8 cellular contexts compared by ENCODE assay signal in the genomic region with DNA sequence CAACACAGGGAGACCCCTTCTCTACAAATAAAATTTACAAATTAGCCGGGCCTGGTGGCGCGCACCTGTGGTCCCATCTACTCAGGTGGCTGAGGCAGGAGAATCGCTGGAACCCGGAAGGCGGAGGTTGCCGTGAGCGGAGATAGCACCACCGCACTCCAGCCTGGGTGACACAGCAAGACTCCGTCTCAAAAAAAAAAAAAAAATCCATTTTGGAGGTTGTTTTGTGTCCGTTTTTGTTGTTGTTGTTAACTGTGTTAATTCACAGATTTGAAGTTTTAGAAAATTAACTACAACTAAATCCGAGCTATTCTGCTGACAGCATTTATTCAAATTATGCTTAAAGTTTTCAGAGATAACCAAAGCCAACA. TPM values are rescaled to one million over a fixed set of nuclear protein-coding genes. Genes with fewer than 3 reads are reported as not detected.
DNase-seq lines count a peak whose midpoint lies in the region; ATAC-seq, FAIRE-seq and TF ChIP-seq lines count a peak whose summit lies in the region.

No MANE protein-coding gene starts in this region.

- H3K27ac ChIP-seq in Karpas-422 (ENCODE audit: low read length), result peak overlapping the region; percentile 90
- H3K27ac ChIP-seq in right atrium auricular region, result peak overlapping the region; percentile 93 to 96
- H3K27ac ChIP-seq in small intestine (ENCODE audit: low read depth in 1 of 2, low read length in 1 of 2), result peak overlapping the region; percentile 97 to 98

- H3K27ac Mint-ChIP-seq in activated T-helper 2 cell treated with anti-CD3 and anti-CD28 coated beads, Interferon-gamma antibody, Interleukin-2, Interleukin-4, amounts not matched to agents 10 μg/mL and 5 μg/mL and 100 μg/mL, durations not matched to agents 14 hours and 24 hours and 36 hours, result peak overlapping the region; percentile 76

- peak overlapping the region; percentile 89 for H3K4me3 Mint-ChIP-seq in activated T-helper 2 cell treated with anti-CD3 and anti-CD28 coated beads, Interferon-gamma antibody, Interleukin-2, Interleukin-4, amounts not matched to agents 10 μg/mL and 5 μg/mL and 100 μg/mL, durations not matched to agents 14 hours and 24 hours and 36 hours (ENCODE audit: low read depth)

- H3K36me3 Mint-ChIP-seq in activated T-helper 2 cell treated with anti-CD3 and anti-CD28 coated beads, Interferon-gamma antibody, Interleukin-2, Interleukin-4, amounts not matched to agents 10 μg/mL and 5 μg/mL and 100 μg/mL, durations not matched to agents 14 hours and 24 hours and 36 hours (ENCODE audit: low read depth), result peaks cover 27% of the 10 kb centered on the region

- H3K27me3 Mint-ChIP-seq in activated T-helper 2 cell treated with anti-CD3 and anti-CD28 coated beads, Interferon-gamma antibody, Interleukin-2, Interleukin-4, amounts not matched to agents 10 μg/mL and 5 μg/mL and 100 μg/mL, durations not matched to agents 14 hours and 24 hours and 36 hours (ENCODE audit: low read depth), result peaks cover 2% of the 10 kb centered on the region

- no peaks in the 10 kb centered on the region for H4K20me1 ChIP-seq in Karpas-422 (ENCODE audit: insufficient read depth, low read depth, low read length)

- no peak for TF ChIP-seq CTCF in right atrium auricular region (IDR thresholded peaks at IDR 0.05)

- H3K27me3 ChIP-seq in Karpas-422 (ENCODE audit: low read length) (no peaks in the 10 kb centered on the region), right atrium auricular region (no peaks in the 10 kb centered on the region), small intestine (ENCODE audit: control insufficient read depth in 2 of 2, insufficient read depth in 2 of 2, low read length in 2 of 2) (no peaks in the 10 kb centered on the region)

- H3K4me1 ChIP-seq in Karpas-422 (ENCODE audit: low read length), result peaks cover 27% of the 10 kb centered on the region
- peaks cover 0 to 32% of the 10 kb centered on the region in 2 donors for H3K4me1 ChIP-seq in right atrium auricular region
- peaks cover 3 to 4% of the 10 kb centered on the region in 2 donors for H3K4me1 ChIP-seq in small intestine (ENCODE audit: control insufficient read depth in 2 of 2, insufficient read depth in 1 of 2, low read depth in 1 of 2, low read length in 1 of 2)

- no peaks in the 10 kb centered on the region for H3K36me3 ChIP-seq in Karpas-422 (ENCODE audit: insufficient read depth, low read length)
- H3K36me3 ChIP-seq in right atrium auricular region, result peaks cover 3% of the 10 kb centered on the region
- H3K36me3 ChIP-seq in small intestine (ENCODE audit: control insufficient read depth in 2 of 2, insufficient read depth in 2 of 2, low read length in 2 of 2), result no peaks in the 10 kb centered on the region

- no peaks in the 10 kb centered on the region for H3K9me3 Mint-ChIP-seq in activated T-helper 2 cell treated with anti-CD3 and anti-CD28 coated beads, Interferon-gamma antibody, Interleukin-2, Interleukin-4, amounts not matched to agents 10 μg/mL and 5 μg/mL and 100 μg/mL, durations not matched to agents 14 hours and 24 hours and 36 hours

- no peaks in the 10 kb centered on the region for H3K9me3 ChIP-seq in Karpas-422 (ENCODE audit: low read length)
- H3K9me3 ChIP-seq in right atrium auricular region, result no peaks in the 10 kb centered on the region
- no peaks in the 10 kb centered on the region for H3K9me3 ChIP-seq in small intestine (ENCODE audit: control insufficient read depth, low read depth)

- H3K4me3 ChIP-seq in Karpas-422 (ENCODE audit: low read length), result peak overlapping the region; percentile 92
- H3K4me3 ChIP-seq in right atrium auricular region, result peak overlapping the region; percentile 78 to 84
- peak overlapping the region; percentile 67 to 76 for H3K4me3 ChIP-seq in small intestine (ENCODE audit: low read depth in 1 of 2, low read length in 2 of 2)

- WGBS in small intestine, 3 donors, result 4 to 11% (median 10%) methylated on average over 12 of the region's 12 CpGs

- peaks cover 52% of the 10 kb centered on the region for H3K79me2 ChIP-seq in Karpas-422 (ENCODE audit: low read length)

- peak overlapping the region; percentile 77 for H3K4me2 ChIP-seq in Karpas-422 (ENCODE audit: low read depth, low read length, poor library complexity, severe bottlenecking)

- DNase-seq in EH (ENCODE audit: low read depth), result peak; percentile 19
- DNase-seq in Karpas-422, result peak; percentile 78
- DNase-seq in activated T-helper 2 cell treated with anti-CD3 and anti-CD28 coated beads, Interferon-gamma antibody, Interleukin-2, Interleukin-4, amounts not matched to agents 10 μg/mL and 5 μg/mL and 100 μg/mL, durations not matched to agents 14 hours and 24 hours and 36 hours (ENCODE audit: low spot score), result peak; percentile 32
- DNase-seq in right atrium auricular region (ENCODE audit: low spot score), result no peak
- DNase-seq in small intestine, result peak; percentile 65

- intact Hi-C loops in activated T-helper 2 cell treated with anti-CD3 and anti-CD28 coated beads, Interferon-gamma antibody, Interleukin-2, Interleukin-4, amounts not matched to agents 10 μg/mL and 5 μg/mL and 100 μg/mL, durations not matched to agents 14 hours and 24 hours and 36 hours (cut with micrococcal nuclease), result loop anchor here (2.0 to 5.0 kb wide), 3 partner anchors 128 to 270 kb away; a partner anchor contains a TSS

- no peaks in the 10 kb centered on the region for H3K9me2 ChIP-seq in Karpas-422 (replicated peaks; ENCODE audit: insufficient read depth, low read length)

- H3K4me1 Mint-ChIP-seq in activated T-helper 2 cell treated with anti-CD3 and anti-CD28 coated beads, Interferon-gamma antibody, Interleukin-2, Interleukin-4, amounts not matched to agents 10 μg/mL and 5 μg/mL and 100 μg/mL, durations not matched to agents 14 hours and 24 hours and 36 hours (ENCODE audit: low read depth), result peaks cover 22% of the 10 kb centered on the region

- ATAC-seq in GM21423 (IDR thresholded peaks at IDR 0.05; ENCODE audit: unreplicated experiment), result no peak
- ATAC-seq in HG03565 (IDR thresholded peaks at IDR 0.05; ENCODE audit: unreplicated experiment), result no peak
- no peak for ATAC-seq in HG03457 (IDR thresholded peaks at IDR 0.05; ENCODE audit: unreplicated experiment)

- peak overlapping the region; percentile 88 for H3K9ac ChIP-seq in Karpas-422 (ENCODE audit: low read length)

- peak overlapping the region; percentile 33; the same call in 1 of the 2 replicates for H2AFZ ChIP-seq in Karpas-422 (ENCODE audit: low read length)

- FAIRE-seq in small intestine (lab: Jason Lieb, UNC), result no peak

RNA-seq across cellular contexts. Expression of a gene that starts 0.6 kb away (rescaled TPM):
- total RNA-seq in Karpas-422 (2014; rRNA removed; shearing (Covaris generic); ENCODE audit: low replicate concordance), result 20.6 and 24.0 TPM in 2 replicates
- 21.8 and 26.7 TPM in 2 replicates for total RNA-seq in activated T-helper 2 cell treated with anti-CD3 and anti-CD28 coated beads, Interferon-gamma antibody, Interleukin-2, Interleukin-4, amounts not matched to agents 10 μg/mL and 5 μg/mL and 100 μg/mL, durations not matched to agents 14 hours and 24 hours and 36 hours
- 10 to 100 TPM; 19.7 to 20.5 TPM for total RNA-seq in right atrium auricular region
- 10 to 100 TPM in 1 of 3 donors, 1 to 10 TPM in 2; 2.2 to 13.8 (median 2.4) TPM for polyA plus RNA-seq in small intestine
